In the genomic region with DNA sequence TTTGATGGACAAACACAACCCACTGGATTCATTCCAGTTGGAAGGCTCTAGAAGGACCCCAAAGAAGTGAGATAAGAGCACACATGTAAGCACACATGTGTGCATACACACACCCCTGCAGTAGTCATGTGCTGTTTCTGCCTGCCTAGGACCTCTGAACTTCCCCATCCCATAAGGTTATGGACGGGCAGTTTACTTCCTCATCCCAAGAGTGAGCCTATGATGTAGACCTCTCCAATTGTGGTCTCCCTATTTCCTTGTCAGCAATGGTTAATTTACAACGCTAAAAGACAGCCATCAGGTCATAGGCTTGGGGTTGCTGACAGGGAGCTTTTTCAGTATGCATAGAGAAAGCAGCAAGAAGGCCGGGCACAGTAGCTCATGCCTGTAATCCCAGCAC, we compare ENCODE assay signal across 17 cellular contexts. TPM values are rescaled to one million over a fixed set of nuclear protein-coding genes. Genes with fewer than 3 reads are reported as not detected.
A peak's percentile ranks its signal among the peaks of the same experiment; 100 is the strongest.
DNase-seq lines count a peak whose midpoint lies in the region; ATAC-seq and TF ChIP-seq lines count a peak whose summit lies in the region.
"Had no signal": no experiment of that assay in that cellular context is flagged by ENCODE, and none has a peak within 500 bp of the region (broad histone marks: within the 10 kb centered on the region; RNA-seq: fewer than 3 reads in every experiment).

No MANE protein-coding gene starts in this region.

- H3K36me3 Mint-ChIP-seq in HFFc6 (ENCODE audit: low read depth), result peaks cover 10% of the 10 kb centered on the region; the same call in 1 of the 2 replicates
- H3K36me3 Mint-ChIP-seq: natural killer cell had no signal

- peak; percentile 41 for ATAC-seq in left lung
- no peak for ATAC-seq in HG03139 (IDR thresholded peaks at IDR 0.05; ENCODE audit: unreplicated experiment)
- ATAC-seq in HG02970 (IDR thresholded peaks at IDR 0.05; ENCODE audit: low FRiP score, unreplicated experiment), result no peak
- ATAC-seq: natural killer cell had no signal

- no peak overlapping the region for H3K9ac ChIP-seq in BLaER1 treated with 17β-estradiol and CSF1 and Interleukin-3, amounts not matched to agents 10 nM and 100 nM

- H3K4me2 ChIP-seq in BLaER1 treated with 17β-estradiol and CSF1 and Interleukin-3, amounts not matched to agents 10 nM and 100 nM, result peak overlapping the region in 7 of 11 experiments; percentile 1 to 76 (median 44); a peak in 10 of 22 replicates

- no peaks in the 10 kb centered on the region for H3K27me3 ChIP-seq in BLaER1 treated with 17β-estradiol and CSF1 and Interleukin-3, amounts not matched to agents 10 nM and 100 nM
- no peaks in the 10 kb centered on the region for H3K27me3 ChIP-seq in left lung
- H3K27me3 ChIP-seq: adrenal gland had no signal

- H3K9me3 Mint-ChIP-seq in HFFc6, result no peaks in the 10 kb centered on the region
- H3K9me3 Mint-ChIP-seq: central memory CD8-positive, alpha-beta T cell; natural killer cell had no signal

- peaks cover 26 to 86% (median 56%) of the 10 kb centered on the region in 10 experiments for H3K4me1 ChIP-seq in BLaER1 treated with 17β-estradiol and CSF1 and Interleukin-3, amounts not matched to agents 10 nM and 100 nM
- H3K4me1 ChIP-seq in left lung, result peaks cover 5 to 46% of the 10 kb centered on the region in 2 donors

- no peak for DNase-seq in HFFc6
- DNase-seq in SKM-1 (lab: John Stamatoyannopoulos, UW; ENCODE audit: unreplicated experiment), result peak; percentile 71
- peak in 1 of 2 donors; percentile 50 for DNase-seq in left lung
- no peak for DNase-seq in foreskin fibroblast
- no peak for DNase-seq in SHP77 treated with DMSO at 0.1 percent for 48 hours (lab: John Stamatoyannopoulos, UW)
- DNase-seq: activated CD4-positive, alpha-beta T cell treated with anti-CD3 and anti-CD28 coated beads for 4 hours; DMS53; natural killer cell; NCI-H1694; NCI-H526 treated with DMSO at 0.1 percent for 48 hours; substantia nigra had no signal

- H3K4me3 ChIP-seq in BLaER1 treated with 17β-estradiol and CSF1 and Interleukin-3, amounts not matched to agents 10 nM and 100 nM, result no peak overlapping the region
- H3K4me3 ChIP-seq in left lung (no peak overlapping the region), foreskin fibroblast (ENCODE audit: low read depth in 1 of 2, low read length in 2 of 2) (no peak overlapping the region)
- H3K4me3 ChIP-seq: adrenal gland had no signal

- intact Hi-C loops in left lung (cut with DNase I), result no loop called here

- no peaks in the 10 kb centered on the region for H3K27me3 Mint-ChIP-seq in HFFc6 (ENCODE audit: insufficient read depth)
- H3K27me3 Mint-ChIP-seq: central memory CD8-positive, alpha-beta T cell had no signal

- peaks cover 11 to 66% (median 44%) of the 10 kb centered on the region in 11 experiments; a peak in 21 of 22 replicates for H3K36me3 ChIP-seq in BLaER1 treated with 17β-estradiol and CSF1 and Interleukin-3, amounts not matched to agents 10 nM and 100 nM
- peaks cover 0 to 3% of the 10 kb centered on the region in 2 donors for H3K36me3 ChIP-seq in left lung
- H3K36me3 ChIP-seq: adrenal gland had no signal

- peaks cover 38% of the 10 kb centered on the region for H3K4me1 Mint-ChIP-seq in HFFc6 (ENCODE audit: low read depth)

- H3K9me3 ChIP-seq in BLaER1 treated with 17β-estradiol and CSF1 and Interleukin-3, amounts not matched to agents 10 nM and 100 nM (replicated peaks in 1 of 11), result no peaks in the 10 kb centered on the region
- no peaks in the 10 kb centered on the region for H3K9me3 ChIP-seq in left lung
- H3K9me3 ChIP-seq: adrenal gland had no signal

- no peak overlapping the region; the same call in 1 of the 2 replicates for H3K4me3 Mint-ChIP-seq in HFFc6
- H3K4me3 Mint-ChIP-seq: central memory CD8-positive, alpha-beta T cell; natural killer cell had no signal

- peak overlapping the region; percentile 57 for H3K27ac Mint-ChIP-seq in HFFc6
- H3K27ac Mint-ChIP-seq: natural killer cell had no signal

- TF ChIP-seq CTCF in HFFc6 (IDR thresholded peaks at IDR 0.05) (no peak), left lung (IDR thresholded peaks at IDR 0.05) (no peak), foreskin fibroblast (IDR thresholded peaks at IDR 0.05; ENCODE audit: low read depth, low read length) (no peak)

- peak overlapping the region in 1 of 11 experiments; percentile 21; a peak in 1 of 22 replicates for H3K27ac ChIP-seq in BLaER1 treated with 17β-estradiol and CSF1 and Interleukin-3, amounts not matched to agents 10 nM and 100 nM
- peak overlapping the region in 1 of 2 donors; percentile 7 for H3K27ac ChIP-seq in left lung

- peaks cover 39 to 85% (median 80%) of the 10 kb centered on the region in 11 experiments; a peak in 21 of 22 replicates for H4K20me1 ChIP-seq in BLaER1 treated with 17β-estradiol and CSF1 and Interleukin-3, amounts not matched to agents 10 nM and 100 nM

RNA-seq across cellular contexts. Expression of a gene that starts 15.4 kb away (rescaled TPM):
- total RNA-seq in HFFc6 (2021; fragmentation: NEBNext Ultra II Directional; extraction: Animal tissue kit (Norgen Biotek cat#: 25700)), result 100 to 1,000 TPM; 122 to 136 (median 126) TPM
- total RNA-seq in left lung, result 100 to 1,000 TPM; 168 to 197 TPM

RNA-seq across cellular contexts. Expression of a gene that starts 55.8 kb away (rescaled TPM):
- total RNA-seq in HFFc6 (2021; fragmentation: NEBNext Ultra II Directional; extraction: Animal tissue kit (Norgen Biotek cat#: 25700)), result under 1 TPM in 5 of 6 experiments, not detected in 1; 0.05 to 0.09 (median 0.07) TPM
- total RNA-seq in left lung, result under 1 TPM in 1 of 2 donors, not detected in 1; 0.09 TPM
- total RNA-seq: natural killer cell; T-helper 2 cell treated with Interferon-gamma antibody and Interleukin-4, amounts not matched to agents 100 ng/mL and 5 ng/mL, for 36 hours had no signal
